ENCODE assay signal across 9 cellular contexts in the genomic region with DNA sequence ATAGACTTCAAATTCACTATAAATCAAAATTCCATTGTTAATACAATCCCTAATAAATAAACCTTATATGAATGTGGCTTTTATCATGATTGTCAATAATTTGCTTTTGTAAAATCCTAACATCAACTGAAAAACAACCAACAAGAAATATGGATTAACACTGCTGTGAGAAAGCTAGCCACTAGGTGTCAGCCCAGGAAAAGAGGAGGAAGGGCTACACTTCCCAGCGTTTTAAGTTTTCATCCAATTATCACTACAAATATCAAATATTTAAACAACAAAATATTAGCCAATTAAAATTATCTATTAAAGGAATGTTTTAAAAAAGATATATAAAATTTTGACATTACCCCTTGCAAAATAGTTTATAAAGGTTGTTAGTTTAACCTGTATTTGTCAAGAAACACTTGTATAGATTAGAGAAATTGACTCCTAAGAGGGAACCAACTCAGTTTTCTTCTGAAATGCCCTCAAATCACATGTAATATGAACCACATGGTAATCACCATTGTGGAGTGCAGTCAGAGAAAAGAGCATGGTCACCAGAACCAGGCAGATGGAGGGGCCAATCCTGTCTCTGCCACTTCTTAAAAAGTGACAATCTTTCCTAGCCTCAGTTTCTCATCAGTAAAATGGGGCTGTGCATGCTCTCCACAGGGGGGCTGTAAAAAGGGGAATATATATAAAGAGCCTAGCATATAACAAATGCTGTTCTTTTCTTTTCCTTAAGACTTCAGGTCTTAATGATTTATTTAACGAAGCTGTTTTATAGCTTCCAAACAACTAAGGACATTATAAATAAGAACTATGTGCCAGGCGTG.
DNase-seq lines count a peak whose midpoint lies in the region; ATAC-seq and TF ChIP-seq lines count a peak whose summit lies in the region.
"Had no signal": no experiment of that assay in that cellular context is flagged by ENCODE, and none has a peak within 500 bp of the region (broad histone marks: within the 10 kb centered on the region; RNA-seq: fewer than 3 reads in every experiment).

No MANE protein-coding gene starts in this region.

- no peak overlapping the region for H3K4me3 Mint-ChIP-seq in T-helper 17 cell
- H3K4me3 Mint-ChIP-seq: activated T-cell treated with anti-CD3 and anti-CD28 coated beads, Interleukin-2, amount 50 U/mL, for 72 hours had no signal

- H3K4me3 ChIP-seq in fibroblast of villous mesenchyme (ENCODE audit: low read depth, low read length), result no peak overlapping the region

- H3K4me1 Mint-ChIP-seq in T-helper 17 cell, result no peaks in the 10 kb centered on the region

- no peaks in the 10 kb centered on the region for H3K9me3 ChIP-seq in T-helper 17 cell (ENCODE audit: control insufficient read depth, low read length, poor library complexity, severe bottlenecking)

- no peaks in the 10 kb centered on the region for H3K36me3 Mint-ChIP-seq in T-helper 17 cell (ENCODE audit: low read depth)

- peak; percentile 94 for TF ChIP-seq CTCF in fibroblast of villous mesenchyme (IDR thresholded peaks at IDR 0.05; ENCODE audit: insufficient read depth, low read depth, low read length)

- ATAC-seq in T-helper 17 cell, result no peak
- ATAC-seq in GM21515 (IDR thresholded peaks at IDR 0.05; ENCODE audit: unreplicated experiment), result no peak
- ATAC-seq: activated T-cell treated with anti-CD3 and anti-CD28 coated beads, Interleukin-2, amount 50 U/mL, for 72 hours had no signal

- no peak overlapping the region for H3K27ac Mint-ChIP-seq in T-helper 17 cell
- H3K27ac Mint-ChIP-seq: activated T-cell treated with anti-CD3 and anti-CD28 coated beads, Interleukin-2, amount 50 U/mL, for 72 hours had no signal

- H3K27me3 Mint-ChIP-seq in T-helper 17 cell, result no peaks in the 10 kb centered on the region

- DNase-seq in NCI-H2107 treated with DMSO at 0.1 percent for 48 hours (lab: John Stamatoyannopoulos, UW; ENCODE audit: unreplicated experiment) (peak; percentile 39), NCI-H2107 (lab: John Stamatoyannopoulos, UW) (no peak), Kasumi-1 (lab: John Stamatoyannopoulos, UW) (peak; percentile 45 to 71), SKM-1 treated with dmso at 0.1 percent for 144 hours (lab: John Stamatoyannopoulos, UW; ENCODE audit: unreplicated experiment) (peak; percentile 26), fibroblast of villous mesenchyme (ENCODE audit: low read depth) (peak; percentile 51), renal cortical epithelial cell (ENCODE audit: low read depth) (peak; percentile 19), T-helper 17 cell (no peak)

Comparison
In these comparisons a context has a peak if more than half of its experiments do, and no peak if none do; other contexts are left out.
1. DNase-seq: peak in NCI-H2107 treated with DMSO at 0.1 percent for 48 hours (single experiment), Kasumi-1 (2 of 2), SKM-1 treated with dmso at 0.1 percent for 144 hours (single experiment), fibroblast of villous mesenchyme (single experiment) and renal cortical epithelial cell (single experiment); none in NCI-H2107 (single experiment) and T-helper 17 cell (0 of 3).